ENCODE assay signal across 8 cellular contexts in the genomic region with DNA sequence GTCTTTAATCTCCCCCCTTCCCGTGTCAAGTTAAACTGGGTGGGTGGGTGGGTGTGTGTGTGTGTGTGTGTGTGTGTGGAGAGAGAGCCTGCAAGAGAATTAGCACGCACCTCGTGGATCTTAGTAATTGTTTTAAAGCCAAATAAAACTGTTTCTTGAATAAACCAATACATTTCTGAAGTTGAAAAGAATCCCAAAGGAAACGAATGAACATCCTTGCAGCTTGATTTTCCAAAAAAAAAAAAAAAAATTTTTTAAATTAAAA. TPM values are rescaled to one million over a fixed set of nuclear protein-coding genes. Genes with fewer than 3 reads are reported as not detected.
DNase-seq lines count a peak whose midpoint lies in the region; ATAC-seq and FAIRE-seq lines count a peak whose summit lies in the region.

No MANE protein-coding gene starts in this region.

- H3K4me1 ChIP-seq in SJSA1 (replicated peaks) (peaks cover 40% of the 10 kb centered on the region), small intestine (ENCODE audit: control insufficient read depth in 2 of 2, insufficient read depth in 1 of 2, low read depth in 1 of 2, low read length in 1 of 2) (peaks cover 2 to 10% of the 10 kb centered on the region in 2 donors)

- peak; percentile 61 for DNase-seq in NCI-H510A treated with DMSO at 0.1 percent for 48 hours (lab: John Stamatoyannopoulos, UW)
- no peak for DNase-seq in NCI-H510A (lab: John Stamatoyannopoulos, UW)
- no peak for DNase-seq in SJSA1 (ENCODE audit: low read depth in 1 of 2, low spot score in 2 of 2)
- DNase-seq in fibroblast of peridontal ligament (ENCODE audit: extremely low read depth) = peak; percentile 47
- no peak for DNase-seq in small intestine

- 0 to 2% (median 0%) methylated on average over 4 of the region's 4 CpGs for WGBS in small intestine, 3 donors

- H3K9me3 ChIP-seq in SJSA1 (replicated peaks) (peaks cover 4% of the 10 kb centered on the region; the same call in 1 of the 2 replicates), small intestine (ENCODE audit: control insufficient read depth, low read depth) (no peaks in the 10 kb centered on the region)

- H3K27me3 ChIP-seq in SJSA1 (replicated peaks) (no peaks in the 10 kb centered on the region), small intestine (ENCODE audit: control insufficient read depth in 2 of 2, insufficient read depth in 2 of 2, low read length in 2 of 2) (no peaks in the 10 kb centered on the region)

- H3K36me3 ChIP-seq in SJSA1 (peaks cover 29% of the 10 kb centered on the region), small intestine (ENCODE audit: control insufficient read depth in 2 of 2, insufficient read depth in 2 of 2, low read length in 2 of 2) (no peaks in the 10 kb centered on the region)

- ATAC-seq in activated CD4-positive, CD25-positive, alpha-beta regulatory T cell treated with anti-CD3 and anti-CD28 coated beads, Interleukin-2, amount 50 U/mL, for 24 hours = no peak
- no peak for ATAC-seq in GM21786 (IDR thresholded peaks at IDR 0.05; ENCODE audit: unreplicated experiment)
- ATAC-seq in GM19395 (IDR thresholded peaks at IDR 0.05; ENCODE audit: unreplicated experiment) = no peak

- no peak for FAIRE-seq in small intestine (lab: Jason Lieb, UNC)

- peak overlapping the region; percentile 100 for H3K27ac ChIP-seq in SJSA1
- H3K27ac ChIP-seq in small intestine (ENCODE audit: low read depth in 1 of 2, low read length in 1 of 2) = peak overlapping the region in 1 of 2 donors; percentile 100

- H3K4me3 ChIP-seq in SJSA1 (peak overlapping the region; percentile 99), small intestine (ENCODE audit: low read depth in 1 of 2, low read length in 2 of 2) (peak overlapping the region; percentile 84 to 99)

RNA-seq across cellular contexts. Expression of a gene that starts 0.4 kb away (rescaled TPM):
- total RNA-seq in SJSA1 (2014; rRNA removed; shearing (Covaris generic)) = 2.2 and 4.0 TPM in 2 replicates
- polyA plus RNA-seq in small intestine = 1 to 10 TPM; 3.2 to 5.1 (median 4.2) TPM

RNA-seq across cellular contexts. Expression of a gene that starts 35.6 kb away (rescaled TPM):
- total RNA-seq in SJSA1 (2014; rRNA removed; shearing (Covaris generic)) = 51.0 and 73.6 TPM in 2 replicates
- polyA plus RNA-seq in small intestine = 10 to 100 TPM; 23.8 to 30.0 (median 25.7) TPM

RNA-seq across cellular contexts. Expression of a gene that starts 59.1 kb away (rescaled TPM):
- not detected in 2 replicates for total RNA-seq in SJSA1 (2014; rRNA removed; shearing (Covaris generic))
- polyA plus RNA-seq in small intestine = under 1 TPM in 1 of 3 donors, not detected in 2; 0.92 TPM

Comparison
In these comparisons a context has a peak if more than half of its experiments do, and no peak if none do; other contexts are left out.
1. DNase-seq: peak in NCI-H510A treated with DMSO at 0.1 percent for 48 hours (single experiment) and fibroblast of peridontal ligament (single experiment); none in NCI-H510A (single experiment), SJSA1 (0 of 2) and small intestine (single experiment).